ENCODE assay signal across 1 cellular context in genomic region chr11:83252941-83253340, GRCh38.
TF ChIP-seq lines count a peak whose summit lies in the region.

No MANE protein-coding gene starts in this region.

TF ChIP-seq in HepG2, 621 proteins besides CTCF, POLR2A, EP300 and RAD21 (continued from another document and continues in another):
- TF ChIP-seq ATF4 (CRISPR knock-in tag; IDR thresholded peaks at IDR 0.05) (no peak), ZSCAN22 (CRISPR knock-in tag; IDR thresholded peaks at IDR 0.05) (no peak), ZSCAN9 (CRISPR knock-in tag; IDR thresholded peaks at IDR 0.05; ENCODE audit: borderline replicate concordance) (no peak), NCOA2 (CRISPR knock-in tag; IDR thresholded peaks at IDR 0.05) (peak; percentile 76), ZNF652 (CRISPR knock-in tag; IDR thresholded peaks at IDR 0.05; ENCODE audit: borderline replicate concordance, low read depth) (peak; percentile 29; the same call in 1 of the 2 replicates), FOSL2 (CRISPR knock-in tag; IDR thresholded peaks at IDR 0.05) (peak; percentile 47), ZNF574 (CRISPR knock-in tag; IDR thresholded peaks at IDR 0.05) (peak; percentile 36; the same call in 1 of the 2 replicates), ZNF775 (CRISPR knock-in tag; IDR thresholded peaks at IDR 0.05; ENCODE audit: borderline replicate concordance) (0 out of 2 replicates have a peak, but pooled peaks have one; percentile 26), ZNF484 (CRISPR knock-in tag; IDR thresholded peaks at IDR 0.05; ENCODE audit: borderline replicate concordance, low read depth) (no peak), MIXL1 (CRISPR knock-in tag; IDR thresholded peaks at IDR 0.05) (peak; percentile 88; the same call in 1 of the 2 replicates), ZNF772 (CRISPR knock-in tag; IDR thresholded peaks at IDR 0.05) (0 out of 2 replicates have a peak, but pooled peaks have one; percentile 22), HOXA5 (CRISPR knock-in tag; IDR thresholded peaks at IDR 0.05) (0 out of 2 replicates have a peak, but pooled peaks have one; percentile 45), CBFB (CRISPR knock-in tag; IDR thresholded peaks at IDR 0.05) (peak; percentile 94; the same call in 1 of the 2 replicates), HBP1 (CRISPR knock-in tag; IDR thresholded peaks at IDR 0.05; ENCODE audit: low read depth) (no peak), CSRNP2 (CRISPR knock-in tag; conservative IDR thresholded peaks at IDR 0.05; ENCODE audit: low read depth) (no peak), NFIC (IDR thresholded peaks at IDR 0.05; ENCODE audit: low read length) (peak; percentile 89; the same call in 1 of the 2 replicates), ZNF343 (CRISPR knock-in tag; IDR thresholded peaks at IDR 0.05) (0 out of 2 replicates have a peak, but pooled peaks have one; percentile 28), HMG20B (CRISPR knock-in tag; conservative IDR thresholded peaks at IDR 0.05) (peak; percentile 65; the same call in 1 of the 2 replicates), ZNF749 (CRISPR knock-in tag; IDR thresholded peaks at IDR 0.05; ENCODE audit: borderline replicate concordance) (no peak), ZBTB26 (CRISPR knock-in tag; IDR thresholded peaks at IDR 0.05; ENCODE audit: borderline replicate concordance) (peak; percentile 85; the same call in 1 of the 2 replicates), LCORL (IDR thresholded peaks at IDR 0.05) (no peak), LCORL (CRISPR knock-in tag; IDR thresholded peaks at IDR 0.05) (peak; percentile 59), ZMYM4 (CRISPR knock-in tag; IDR thresholded peaks at IDR 0.05) (peak; percentile 87), CREM (IDR thresholded peaks at IDR 0.05) (peak; percentile 64), CREM (CRISPR knock-in tag; IDR thresholded peaks at IDR 0.05) (no peak), FOXK2 (IDR thresholded peaks at IDR 0.05) (peak; percentile 82), ZNF878 (CRISPR knock-in tag; IDR thresholded peaks at IDR 0.05) (no peak), TEAD3 (CRISPR knock-in tag; optimal IDR thresholded peaks at IDR 0.05; ENCODE audit: borderline replicate concordance) (peak; percentile 31), ZMAT5 (CRISPR knock-in tag; IDR thresholded peaks at IDR 0.05; ENCODE audit: borderline replicate concordance, low read depth) (no peak), HDAC2 (CRISPR knock-in tag; IDR thresholded peaks at IDR 0.05) (peak; percentile 53; the same call in 1 of the 2 replicates), RARA (CRISPR knock-in tag; IDR thresholded peaks at IDR 0.05) (peak; percentile 90), FOXA3 (CRISPR knock-in tag; IDR thresholded peaks at IDR 0.05) (peak; percentile 88), ZXDC (CRISPR knock-in tag; IDR thresholded peaks at IDR 0.05) (no peak), CREB3 (CRISPR knock-in tag; IDR thresholded peaks at IDR 0.05) (no peak), ZNF678 (CRISPR knock-in tag; IDR thresholded peaks at IDR 0.05) (no peak), RCOR2 (CRISPR knock-in tag; IDR thresholded peaks at IDR 0.05) (peak; percentile 48; the same call in 1 of the 2 replicates), FOXO1 (CRISPR knock-in tag; IDR thresholded peaks at IDR 0.05) (peak; percentile 44; the same call in 1 of the 2 replicates), ARID3A (IDR thresholded peaks at IDR 0.05; ENCODE audit: low read depth, low read length) (peak; percentile 79; the same call in 1 of the 2 replicates), ZBTB21 (CRISPR knock-in tag; IDR thresholded peaks at IDR 0.05) (no peak), CREB1 (IDR thresholded peaks at IDR 0.05) (no peak), CREB1 (CRISPR knock-in tag; IDR thresholded peaks at IDR 0.05) (peak; percentile 60), ISL2 (CRISPR knock-in tag; IDR thresholded peaks at IDR 0.05) (peak; percentile 77; the same call in 1 of the 2 replicates), SOX6 (IDR thresholded peaks at IDR 0.05) (no peak), SOX6 (CRISPR knock-in tag; IDR thresholded peaks at IDR 0.05) (peak; percentile 68), HNF4A (CRISPR knock-in tag; IDR thresholded peaks at IDR 0.05) (peak; percentile 94), SAP130 (CRISPR knock-in tag; IDR thresholded peaks at IDR 0.05; ENCODE audit: low read depth) (peak; percentile 78), EZH2 (conservative IDR thresholded peaks at IDR 0.05; ENCODE audit: low read depth, low read length) (no peak), ASH2L (IDR thresholded peaks at IDR 0.05; ENCODE audit: insufficient read length, low read depth, low read length) (peak; percentile 86), GATAD1 (CRISPR knock-in tag; IDR thresholded peaks at IDR 0.05) (0 out of 2 replicates have a peak, but pooled peaks have one; percentile 39), CEBPG (CRISPR knock-in tag; IDR thresholded peaks at IDR 0.05) (peak; percentile 47), FOXP4 (CRISPR knock-in tag; IDR thresholded peaks at IDR 0.05) (peak; percentile 53; the same call in 1 of the 2 replicates), ZNF414 (CRISPR knock-in tag; IDR thresholded peaks at IDR 0.05) (no peak), SOX5 (CRISPR knock-in tag; IDR thresholded peaks at IDR 0.05; ENCODE audit: borderline replicate concordance) (peak; percentile 53; the same call in 1 of the 2 replicates), U2AF1 (optimal IDR thresholded peaks at IDR 0.05; ENCODE audit: low read depth, low read length) (no peak), THAP11 (CRISPR knock-in tag; IDR thresholded peaks at IDR 0.05) (peak; percentile 49; the same call in 1 of the 2 replicates)
